Comparison of ENCODE assay signal across 1 cellular context in the genomic region with DNA sequence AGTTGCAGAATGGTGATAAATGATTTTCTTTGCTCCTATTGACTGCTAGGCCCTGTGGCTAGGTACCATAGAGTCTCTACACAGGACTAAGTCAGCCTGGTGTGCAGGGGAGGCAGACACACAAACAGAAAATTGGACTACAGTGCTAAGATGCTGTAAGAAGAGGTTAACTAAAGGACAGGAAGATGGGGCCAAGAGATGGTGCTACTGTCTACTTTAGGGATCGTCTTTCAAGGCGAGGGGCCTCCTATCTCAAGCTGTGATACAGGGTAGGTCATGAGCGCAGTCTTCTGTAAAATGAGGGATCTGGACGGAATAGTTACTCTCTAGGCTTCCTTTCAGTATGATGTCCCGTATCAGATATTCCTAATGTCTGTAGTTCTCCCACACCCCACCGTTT.
TF ChIP-seq lines count a peak whose summit lies in the region.

No MANE protein-coding gene starts in this region.

TF ChIP-seq in SK-N-SH, 30 proteins besides CTCF, POLR2A, EP300 and RAD21 (continued from another document):
- no peak for TF ChIP-seq JUND (IDR thresholded peaks at IDR 0.05)
- TF ChIP-seq MEF2A (IDR thresholded peaks at IDR 0.05; ENCODE audit: borderline replicate concordance, low read depth) = no peak
- no peak for TF ChIP-seq GATA2 (CRISPR knock-in tag; IDR thresholded peaks at IDR 0.05)
- TF ChIP-seq MXI1 (IDR thresholded peaks at IDR 0.05; ENCODE audit: low read depth, low read length) = no peak
- TF ChIP-seq, protein P1, sequence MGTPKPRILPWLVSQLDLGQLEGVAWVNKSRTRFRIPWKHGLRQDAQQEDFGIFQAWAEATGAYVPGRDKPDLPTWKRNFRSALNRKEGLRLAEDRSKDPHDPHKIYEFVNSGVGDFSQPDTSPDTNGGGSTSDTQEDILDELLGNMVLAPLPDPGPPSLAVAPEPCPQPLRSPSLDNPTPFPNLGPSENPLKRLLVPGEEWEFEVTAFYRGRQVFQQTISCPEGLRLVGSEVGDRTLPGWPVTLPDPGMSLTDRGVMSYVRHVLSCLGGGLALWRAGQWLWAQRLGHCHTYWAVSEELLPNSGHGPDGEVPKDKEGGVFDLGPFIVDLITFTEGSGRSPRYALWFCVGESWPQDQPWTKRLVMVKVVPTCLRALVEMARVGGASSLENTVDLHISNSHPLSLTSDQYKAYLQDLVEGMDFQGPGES (IDR thresholded peaks at IDR 0.05; ENCODE audit: low read depth, low read length) = no peak
- no peak for TF ChIP-seq NFIC (IDR thresholded peaks at IDR 0.05; ENCODE audit: borderline replicate concordance)
- TF ChIP-seq, protein P2, sequence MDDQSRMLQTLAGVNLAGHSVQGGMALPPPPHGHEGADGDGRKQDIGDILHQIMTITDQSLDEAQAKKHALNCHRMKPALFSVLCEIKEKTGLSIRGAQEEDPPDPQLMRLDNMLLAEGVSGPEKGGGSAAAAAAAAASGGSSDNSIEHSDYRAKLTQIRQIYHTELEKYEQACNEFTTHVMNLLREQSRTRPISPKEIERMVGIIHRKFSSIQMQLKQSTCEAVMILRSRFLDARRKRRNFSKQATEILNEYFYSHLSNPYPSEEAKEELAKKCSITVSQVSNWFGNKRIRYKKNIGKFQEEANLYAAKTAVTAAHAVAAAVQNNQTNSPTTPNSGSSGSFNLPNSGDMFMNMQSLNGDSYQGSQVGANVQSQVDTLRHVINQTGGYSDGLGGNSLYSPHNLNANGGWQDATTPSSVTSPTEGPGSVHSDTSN (IDR thresholded peaks at IDR 0.05) = no peak
- no peak for TF ChIP-seq YY1 (IDR thresholded peaks at IDR 0.05; ENCODE audit: low read depth)
- TF ChIP-seq SIN3A (IDR thresholded peaks at IDR 0.05; ENCODE audit: borderline replicate concordance, low read depth, low read length) = no peak
- TF ChIP-seq EZH2phosphoT487 (IDR thresholded peaks at IDR 0.05; ENCODE audit: borderline replicate concordance, low read depth) = no peak
- no peak for TF ChIP-seq RFX5 (IDR thresholded peaks at IDR 0.05; ENCODE audit: low read length)
- TF ChIP-seq CHD2 (IDR thresholded peaks at IDR 0.05; ENCODE audit: low read length, partially characterized antibody) = no peak
